2 cellular contexts compared by ENCODE assay signal in genomic region chr19:3433313-3433712, GRCh38.
TF ChIP-seq lines count a peak whose summit lies in the region.

No MANE protein-coding gene starts in this region.

TF ChIP-seq in liver, 16 proteins besides CTCF, POLR2A, EP300 and RAD21:
- peak; percentile 35 for TF ChIP-seq NR2F2 (IDR thresholded peaks at IDR 0.05)
- no peak for TF ChIP-seq REST (IDR thresholded peaks at IDR 0.05)
TF ChIP-seq in liver: peak in this region for 1.

TF ChIP-seq in HepG2, 621 proteins besides CTCF, POLR2A, EP300 and RAD21:
- no peak for TF ChIP-seq ZBTB26 (CRISPR knock-in tag; IDR thresholded peaks at IDR 0.05; ENCODE audit: borderline replicate concordance)
- TF ChIP-seq EHMT2 (IDR thresholded peaks at IDR 0.05; ENCODE audit: borderline replicate concordance, low read depth, low read length): no peak
- no peak for TF ChIP-seq DMTF1 (CRISPR knock-in tag; IDR thresholded peaks at IDR 0.05)
- no peak for TF ChIP-seq ERF (CRISPR knock-in tag; IDR thresholded peaks at IDR 0.05)
- no peak for TF ChIP-seq NAIF1 (CRISPR knock-in tag; IDR thresholded peaks at IDR 0.05; ENCODE audit: borderline replicate concordance)
- no peak for TF ChIP-seq ZNF331 (CRISPR knock-in tag; IDR thresholded peaks at IDR 0.05)
- no peak for TF ChIP-seq HMGXB3 (CRISPR knock-in tag; IDR thresholded peaks at IDR 0.05; ENCODE audit: borderline replicate concordance)
- TF ChIP-seq ZNF232 (CRISPR knock-in tag; IDR thresholded peaks at IDR 0.05; ENCODE audit: borderline replicate concordance): no peak
- TF ChIP-seq ARHGAP35 (CRISPR knock-in tag; IDR thresholded peaks at IDR 0.05; ENCODE audit: borderline replicate concordance): no peak
